In the genomic region with DNA sequence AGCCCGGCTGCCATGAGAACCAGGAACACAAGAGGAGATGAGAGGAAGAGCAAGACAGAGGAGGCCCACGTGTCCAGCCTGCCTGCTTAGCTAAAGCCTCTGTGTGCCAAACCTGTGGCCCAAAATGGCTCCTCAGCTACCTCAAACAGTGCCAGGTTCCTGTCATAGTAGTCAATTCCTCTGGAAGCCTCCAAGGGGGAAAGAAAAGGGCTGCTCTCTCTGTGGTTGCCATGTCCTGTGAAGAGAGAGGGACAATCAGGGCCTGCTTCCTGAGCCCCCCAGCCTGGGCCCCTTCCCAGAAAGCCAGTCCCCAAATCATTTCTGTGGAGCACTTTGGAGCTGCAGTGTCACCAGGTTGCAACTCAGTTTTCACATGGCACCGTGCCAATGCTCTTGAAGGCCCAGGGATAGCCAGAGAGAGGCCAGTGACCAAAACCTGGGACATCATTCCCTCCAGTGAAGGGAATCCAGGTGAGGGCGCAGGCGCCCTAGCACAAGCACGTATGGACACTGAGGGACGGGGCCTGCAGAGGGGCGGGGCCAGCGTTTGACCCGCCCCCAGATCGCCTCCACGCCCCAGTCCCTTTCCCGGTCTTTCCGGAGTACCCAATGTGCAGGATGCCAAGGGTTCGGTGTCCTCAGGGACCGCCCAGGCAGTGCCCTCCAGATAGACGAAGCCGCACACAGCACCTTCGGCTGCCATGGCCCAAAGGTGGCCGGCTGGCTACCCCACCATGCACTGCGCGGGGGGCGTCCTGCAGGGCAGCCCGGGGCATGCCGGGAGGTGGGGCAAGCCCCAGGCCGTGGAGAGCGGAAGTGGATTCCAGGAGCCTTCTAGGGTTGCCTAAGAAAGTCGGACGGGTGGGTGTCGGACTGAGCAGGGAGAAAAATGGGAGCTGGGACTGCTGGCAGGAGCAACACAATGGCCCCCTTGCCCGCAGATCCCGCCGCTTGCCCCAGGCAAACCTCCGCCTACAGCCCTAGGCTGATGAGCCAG, we compare ENCODE assay signal across 17 cellular contexts. TPM values are rescaled to one million over a fixed set of nuclear protein-coding genes. Genes with fewer than 3 reads are reported as not detected.
DNase-seq lines count a peak whose midpoint lies in the region; ATAC-seq and TF ChIP-seq lines count a peak whose summit lies in the region.
"Had no signal": no experiment of that assay in that cellular context is flagged by ENCODE, and none has a peak within 500 bp of the region (broad histone marks: within the 10 kb centered on the region; RNA-seq: fewer than 3 reads in every experiment).

No MANE protein-coding gene starts in this region.

- peaks cover 35 to 50% of the 10 kb centered on the region in 2 experiments for H3K36me3 ChIP-seq in SK-N-SH (replicated peaks in 1 of 2; ENCODE audit: control insufficient read depth in 1 of 2, insufficient read depth in 2 of 2, low read length in 1 of 2)
- peaks cover 6 to 50% (median 9%) of the 10 kb centered on the region in 3 donors for H3K36me3 ChIP-seq in esophagus squamous epithelium
- H3K36me3 ChIP-seq in upper lobe of right lung = peaks cover 51% of the 10 kb centered on the region
- H3K36me3 ChIP-seq: uterus had no signal

- DNase-seq in SK-N-SH = no peak
- DNase-seq in esophagus squamous epithelium (lab: John Stamatoyannopoulos, UW) = no peak
- peak; percentile 29 for DNase-seq in midbrain (lab: John Stamatoyannopoulos, UW)
- DNase-seq in upper lobe of right lung = no peak
- DNase-seq in stimulated activated naive B cell treated with anti-CD40 and anti-IgM and Interleukin-4, amounts not matched to agents 10 μg/mL and 1 μg/mL and 100 μg/mL, for 72 hours = no peak
- DNase-seq: KG1, T-helper 9 cell had no signal

- intact Hi-C loops in esophagus squamous epithelium (cut with DNase I) = no loop called here
- intact Hi-C loops in upper lobe of right lung (cut with DNase I) = no loop called here

- H3K4me3 Mint-ChIP-seq in stimulated activated naive B cell treated with anti-CD40 and anti-IgM and Interleukin-4, amounts not matched to agents 10 μg/mL and 1 μg/mL and 100 μg/mL, for 72 hours = no peak overlapping the region
- H3K4me3 Mint-ChIP-seq: activated naive CD4-positive, alpha-beta T cell treated with anti-CD3 and anti-CD28 coated beads, Interleukin-2, amount 50 U/mL, for 24 hours had no signal

- peaks cover 34 to 48% of the 10 kb centered on the region in 2 donors for H3K36me3 Mint-ChIP-seq in stimulated activated naive B cell treated with anti-CD40 and anti-IgM and Interleukin-4, amounts not matched to agents 10 μg/mL and 1 μg/mL and 100 μg/mL, for 72 hours

- no peak overlapping the region for H3K9ac ChIP-seq in SK-N-SH

- no peaks in the 10 kb centered on the region for H3K9me3 ChIP-seq in SK-N-SH
- H3K9me3 ChIP-seq in esophagus squamous epithelium = no peaks in the 10 kb centered on the region
- H3K9me3 ChIP-seq in upper lobe of right lung = no peaks in the 10 kb centered on the region
- H3K9me3 ChIP-seq: uterus had no signal

- H3K4me1 Mint-ChIP-seq in stimulated activated naive B cell treated with anti-CD40 and anti-IgM and Interleukin-4, amounts not matched to agents 10 μg/mL and 1 μg/mL and 100 μg/mL, for 72 hours = peaks cover 27 to 43% of the 10 kb centered on the region in 2 donors

- H3K27ac ChIP-seq in SK-N-SH (ENCODE audit: low read depth in 2 of 2, low read length in 1 of 2) = no peak overlapping the region
- peak overlapping the region; percentile 7 to 72 (median 46) for H3K27ac ChIP-seq in esophagus squamous epithelium
- peak overlapping the region; percentile 30 for H3K27ac ChIP-seq in upper lobe of right lung

- 99% methylated on average over 24 of the region's 34 CpGs for WGBS in SK-N-SH (ENCODE audit: low lambda C conversion rate)
- 61 to 85% methylated on average over 14 of the region's 34 CpGs for WGBS in esophagus squamous epithelium, 2 donors

- TF ChIP-seq POLR2A in esophagus squamous epithelium (IDR thresholded peaks at IDR 0.05) = no peak

- no peak for TF ChIP-seq EP300 in SK-N-SH (IDR thresholded peaks at IDR 0.05; ENCODE audit: borderline replicate concordance in 1 of 2, low read depth in 1 of 2, low read length in 1 of 2)

- H3K27ac Mint-ChIP-seq in stimulated activated naive B cell treated with anti-CD40 and anti-IgM and Interleukin-4, amounts not matched to agents 10 μg/mL and 1 μg/mL and 100 μg/mL, for 72 hours = no peak overlapping the region
- H3K27ac Mint-ChIP-seq: activated naive CD4-positive, alpha-beta T cell treated with anti-CD3 and anti-CD28 coated beads, Interleukin-2, amount 50 U/mL, for 24 hours had no signal

- H3K4me1 ChIP-seq in SK-N-SH (ENCODE audit: control insufficient read depth in 1 of 2, insufficient read depth in 2 of 2, low read depth in 1 of 2, low read length in 1 of 2) = peaks cover 15 to 40% of the 10 kb centered on the region in 2 experiments; a peak in 3 of 4 replicates
- peaks cover 30 to 100% (median 68%) of the 10 kb centered on the region in 3 donors for H3K4me1 ChIP-seq in esophagus squamous epithelium
- peaks cover 87% of the 10 kb centered on the region for H3K4me1 ChIP-seq in upper lobe of right lung

- H3K79me2 ChIP-seq in SK-N-SH (ENCODE audit: insufficient read depth) = peaks cover 89% of the 10 kb centered on the region

- no peaks in the 10 kb centered on the region for H3F3A ChIP-seq in SK-N-SH (replicated peaks; ENCODE audit: insufficient read depth)

- no peaks in the 10 kb centered on the region for H3K9me3 Mint-ChIP-seq in stimulated activated naive B cell treated with anti-CD40 and anti-IgM and Interleukin-4, amounts not matched to agents 10 μg/mL and 1 μg/mL and 100 μg/mL, for 72 hours
- H3K9me3 Mint-ChIP-seq: activated naive CD4-positive, alpha-beta T cell treated with anti-CD3 and anti-CD28 coated beads, Interleukin-2, amount 50 U/mL, for 24 hours had no signal

- ATAC-seq in SK-N-SH treated with all-trans-retinoic acid at 6 μM for 48 hours (no peak), upper lobe of right lung (no peak), GM18858 (IDR thresholded peaks at IDR 0.05; ENCODE audit: unreplicated experiment) (no peak), GM19035 (IDR thresholded peaks at IDR 0.05; ENCODE audit: unreplicated experiment) (no peak)
- ATAC-seq in stimulated activated naive B cell treated with anti-CD40 and anti-IgM and Interleukin-4, amounts not matched to agents 10 μg/mL and 1 μg/mL and 100 μg/mL, for 72 hours (replicated peaks) = no peak
- ATAC-seq: HCT116, Panc1 had no signal

- no peak overlapping the region for H3K4me2 ChIP-seq in SK-N-SH

- H3K9me2 ChIP-seq in SK-N-SH = no peaks in the 10 kb centered on the region

- no peak for TF ChIP-seq CTCF in SK-N-SH (IDR thresholded peaks at IDR 0.05)
- TF ChIP-seq CTCF in esophagus squamous epithelium (IDR thresholded peaks at IDR 0.05) = no peak
- no peak for TF ChIP-seq CTCF in upper lobe of right lung (IDR thresholded peaks at IDR 0.05)

- TF ChIP-seq RAD21 in SK-N-SH (IDR thresholded peaks at IDR 0.05; ENCODE audit: low read length) = no peak

- no peaks in the 10 kb centered on the region for H3K27me3 Mint-ChIP-seq in stimulated activated naive B cell treated with anti-CD40 and anti-IgM and Interleukin-4, amounts not matched to agents 10 μg/mL and 1 μg/mL and 100 μg/mL, for 72 hours
- H3K27me3 Mint-ChIP-seq: activated naive CD4-positive, alpha-beta T cell treated with anti-CD3 and anti-CD28 coated beads, Interleukin-2, amount 50 U/mL, for 24 hours had no signal

- no peaks in the 10 kb centered on the region for H3K27me3 ChIP-seq in SK-N-SH (ENCODE audit: insufficient read depth)
- H3K27me3 ChIP-seq in esophagus squamous epithelium = no peaks in the 10 kb centered on the region
- H3K27me3 ChIP-seq in upper lobe of right lung = no peaks in the 10 kb centered on the region
- H3K27me3 ChIP-seq: uterus had no signal

- no peak overlapping the region for H2AFZ ChIP-seq in SK-N-SH (ENCODE audit: low read depth)

- POLR2A ChIA-PET in SK-N-SH (lab: Yijun Ruan, JAX) = interaction anchor here (1.1 kb wide), 1 partner anchor 23 kb away, joined by 4 read pairs; no protein-coding TSS in a partner anchor

- CTCF ChIA-PET in SK-N-SH (lab: Yijun Ruan, JAX) = interaction anchor here (1.1 to 4.4 kb wide), 3 partner anchors 22 to 30 kb away, joined by 3 to 32 read pairs (median 7); no protein-coding TSS in a partner anchor

- H4K20me1 ChIP-seq in SK-N-SH (ENCODE audit: insufficient read depth) = peaks cover 58% of the 10 kb centered on the region

- no peak overlapping the region for H3K4me3 ChIP-seq in SK-N-SH (ENCODE audit: low read depth in 2 of 2, low read length in 1 of 2)
- H3K4me3 ChIP-seq in esophagus squamous epithelium = peak overlapping the region in 1 of 4 donors; percentile 24
- no peak overlapping the region for H3K4me3 ChIP-seq in upper lobe of right lung
- H3K4me3 ChIP-seq: uterus had no signal

TF ChIP-seq in SK-N-SH, 30 proteins besides CTCF, POLR2A, EP300 and RAD21 (continues in another document):
- 0 out of 2 replicates have a peak, but pooled peaks have one; percentile 35 for TF ChIP-seq NFIC (IDR thresholded peaks at IDR 0.05; ENCODE audit: borderline replicate concordance)

RNA-seq across cellular contexts. Expression of a gene that starts 4.8 kb away (rescaled TPM):
- polyA plus RNA-seq in SK-N-SH (2012; rRNA removed) = 54.3 and 75.8 TPM in 2 replicates
- 15.0 and 24.0 TPM in 2 replicates for polyA plus RNA-seq in SK-N-SH (2012; cell fraction: cytosol; rRNA removed)
- 234 and 253 TPM in 2 replicates for polyA plus RNA-seq in SK-N-SH (2012; cell fraction: nucleus; rRNA removed)
- total RNA-seq in esophagus squamous epithelium (10 to 100 TPM in 2 of 4 donors, 1 to 10 TPM in 2; 7.4 to 29.8 (median 18.2) TPM), upper lobe of right lung (102 TPM)

RNA-seq across cellular contexts. Expression of a gene that starts 16.7 kb away (rescaled TPM):
- not detected in 2 replicates for polyA plus RNA-seq in SK-N-SH (2012; rRNA removed)
- not detected in 2 replicates for polyA plus RNA-seq in SK-N-SH (2012; cell fraction: cytosol; rRNA removed)
- not detected in 2 replicates for polyA plus RNA-seq in SK-N-SH (2012; cell fraction: nucleus; rRNA removed)
- not detected for total RNA-seq in esophagus squamous epithelium
- total RNA-seq in upper lobe of right lung = not detected
- total RNA-seq: dermis microvascular lymphatic vessel endothelial cell, pulmonary artery endothelial cell had no signal
- polyA plus RNA-seq: AG04450 had no signal

RNA-seq across cellular contexts. Expression of a gene that starts 19.7 kb away (rescaled TPM):
- polyA plus RNA-seq in SK-N-SH (2012; rRNA removed) = 11.1 and 14.4 TPM in 2 replicates
- polyA plus RNA-seq in SK-N-SH (2012; cell fraction: cytosol; rRNA removed) = 1.7 and 3.1 TPM in 2 replicates
- polyA plus RNA-seq in SK-N-SH (2012; cell fraction: nucleus; rRNA removed) = 94.0 and 97.7 TPM in 2 replicates
- total RNA-seq in esophagus squamous epithelium (10 to 100 TPM in 1 of 4 donors, 1 to 10 TPM in 3; 1.2 to 12.4 (median 3.8) TPM), upper lobe of right lung (40.2 TPM)

RNA-seq across cellular contexts. Expression of a gene that starts 27.0 kb away (rescaled TPM):
- 52.7 and 57.8 TPM in 2 replicates for polyA plus RNA-seq in SK-N-SH (2012; rRNA removed)
- 28.1 and 38.0 TPM in 2 replicates for polyA plus RNA-seq in SK-N-SH (2012; cell fraction: cytosol; rRNA removed)
- polyA plus RNA-seq in SK-N-SH (2012; cell fraction: nucleus; rRNA removed) = 24.1 and 38.0 TPM in 2 replicates
- total RNA-seq in esophagus squamous epithelium = 10 to 100 TPM; 20.7 to 28.4 (median 25.3) TPM
- total RNA-seq in upper lobe of right lung = 71.6 TPM

RNA-seq across cellular contexts. Expression of a gene that starts 32.0 kb away (rescaled TPM):
- polyA plus RNA-seq in SK-N-SH (2012; rRNA removed) = 1.3 and 1.9 TPM in 2 replicates
- 0.40 and 0.64 TPM in 2 replicates for polyA plus RNA-seq in SK-N-SH (2012; cell fraction: cytosol; rRNA removed)
- polyA plus RNA-seq in SK-N-SH (2012; cell fraction: nucleus; rRNA removed) = 7.1 and 10.0 TPM in 2 replicates
- 1 to 10 TPM in 2 of 4 donors, not detected in 2; 1.2 to 1.8 TPM for total RNA-seq in esophagus squamous epithelium
- 0.96 TPM for total RNA-seq in upper lobe of right lung

Comparison
In these comparisons a context has a peak if more than half of its experiments do, and no peak if none do; other contexts are left out.
1. H3K27ac ChIP-seq: peak in esophagus squamous epithelium (4 of 4) and upper lobe of right lung (single experiment); none in SK-N-SH (0 of 2).